In the genomic region with DNA sequence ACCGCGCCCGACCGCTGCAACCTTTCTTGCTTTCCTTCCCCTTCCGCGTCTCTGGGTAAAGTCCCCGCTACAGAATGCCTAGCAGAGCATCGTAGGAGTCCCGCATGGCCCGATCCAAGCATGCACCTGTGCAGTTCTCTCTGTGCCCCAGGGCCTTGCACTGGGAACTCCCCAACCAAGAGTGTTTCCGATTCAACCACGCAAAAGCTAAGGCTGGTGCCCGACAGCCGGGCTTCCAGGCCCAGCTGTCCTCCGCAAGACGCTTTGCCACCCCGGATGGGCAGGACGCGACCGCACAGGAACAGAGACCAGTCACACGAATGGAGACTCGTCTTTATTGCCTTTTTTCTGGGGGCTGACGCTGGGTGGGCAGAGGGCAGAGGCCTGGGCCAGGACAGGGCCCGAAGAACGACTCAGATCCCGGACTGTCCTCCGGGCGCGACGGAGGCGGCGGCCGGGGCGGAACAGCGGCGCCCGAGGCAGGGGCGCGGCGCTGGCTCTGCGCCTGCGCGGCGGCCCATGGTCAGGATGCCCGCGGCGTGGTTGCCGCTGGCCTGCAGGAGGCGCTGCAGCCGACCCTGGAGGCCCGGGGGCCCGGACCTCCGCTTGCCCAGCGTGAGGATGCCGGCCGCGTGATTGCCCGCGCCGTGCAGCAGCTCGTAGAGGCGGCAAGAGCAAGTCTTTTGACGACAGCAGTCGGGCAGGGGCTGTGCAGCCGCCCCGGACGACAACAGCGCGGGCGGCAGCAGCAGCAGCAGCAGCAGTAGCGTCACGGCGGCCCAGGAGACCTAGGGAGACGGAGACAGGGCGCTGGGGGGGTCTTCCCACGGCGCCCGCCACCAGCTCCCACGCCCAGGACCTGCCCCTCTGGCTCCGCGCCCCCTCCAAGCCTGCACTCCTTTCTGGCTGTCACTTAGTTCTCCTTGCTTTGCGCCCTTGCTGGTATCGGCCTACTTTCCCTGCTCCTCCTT, we compare ENCODE assay signal across 2 cellular contexts.
A peak's percentile ranks its signal among the peaks of the same experiment; 100 is the strongest.
TF ChIP-seq lines count a peak whose summit lies in the region.

No MANE protein-coding gene starts in this region.

TF ChIP-seq in HEK293, 187 proteins besides CTCF, POLR2A, EP300 and RAD21 (continued from another document):
- TF ChIP-seq, protein P1, sequence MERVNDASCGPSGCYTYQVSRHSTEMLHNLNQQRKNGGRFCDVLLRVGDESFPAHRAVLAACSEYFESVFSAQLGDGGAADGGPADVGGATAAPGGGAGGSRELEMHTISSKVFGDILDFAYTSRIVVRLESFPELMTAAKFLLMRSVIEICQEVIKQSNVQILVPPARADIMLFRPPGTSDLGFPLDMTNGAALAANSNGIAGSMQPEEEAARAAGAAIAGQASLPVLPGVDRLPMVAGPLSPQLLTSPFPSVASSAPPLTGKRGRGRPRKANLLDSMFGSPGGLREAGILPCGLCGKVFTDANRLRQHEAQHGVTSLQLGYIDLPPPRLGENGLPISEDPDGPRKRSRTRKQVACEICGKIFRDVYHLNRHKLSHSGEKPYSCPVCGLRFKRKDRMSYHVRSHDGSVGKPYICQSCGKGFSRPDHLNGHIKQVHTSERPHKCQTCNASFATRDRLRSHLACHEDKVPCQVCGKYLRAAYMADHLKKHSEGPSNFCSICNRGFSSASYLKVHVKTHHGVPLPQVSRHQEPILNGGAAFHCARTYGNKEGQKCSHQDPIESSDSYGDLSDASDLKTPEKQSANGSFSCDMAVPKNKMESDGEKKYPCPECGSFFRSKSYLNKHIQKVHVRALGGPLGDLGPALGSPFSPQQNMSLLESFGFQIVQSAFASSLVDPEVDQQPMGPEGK (tag by site-specific recombination; IDR thresholded peaks at IDR 0.05): peak; percentile 32; the same call in 1 of the 2 replicates
- TF ChIP-seq ZFHX2 (tag by site-specific recombination; conservative IDR thresholded peaks at IDR 0.05): peak; percentile 18; the same call in 1 of the 2 replicates
- 0 out of 2 replicates have a peak, but pooled peaks have one; percentile 17 for TF ChIP-seq GLIS2 (tag by site-specific recombination; IDR thresholded peaks at IDR 0.05)
TF ChIP-seq in HEK293: peak in this region for 7.

TF ChIP-seq in WTC11, 78 proteins besides CTCF, POLR2A, EP300 and RAD21 (continued from another document and continues in another):
- TF ChIP-seq ARID4B (CRISPR knock-in tag; IDR thresholded peaks at IDR 0.05; ENCODE audit: borderline replicate concordance) (peak; percentile 99), ELF4 (CRISPR knock-in tag; IDR thresholded peaks at IDR 0.05; ENCODE audit: low read depth) (0 out of 2 replicates have a peak, but pooled peaks have one; percentile 59), NR3C1 (CRISPR knock-in tag; conservative IDR thresholded peaks at IDR 0.05; ENCODE audit: low read depth) (peak; percentile 94; the same call in 1 of the 2 replicates), ZNF232 (CRISPR knock-in tag; IDR thresholded peaks at IDR 0.05) (peak; percentile 84; the same call in 1 of the 2 replicates), NFATC4 (CRISPR knock-in tag; IDR thresholded peaks at IDR 0.05) (no peak), NFYB (CRISPR knock-in tag; conservative IDR thresholded peaks at IDR 0.05; ENCODE audit: low read depth) (no peak; the same call in 1 of the 2 replicates), ZNF425 (CRISPR knock-in tag; conservative IDR thresholded peaks at IDR 0.05) (no peak), TP53 (CRISPR knock-in tag; IDR thresholded peaks at IDR 0.05) (peak; percentile 97), RELA (CRISPR knock-in tag; IDR thresholded peaks at IDR 0.05; ENCODE audit: borderline replicate concordance) (peak; percentile 97), ZNF512 (CRISPR knock-in tag; IDR thresholded peaks at IDR 0.05; ENCODE audit: borderline replicate concordance) (no peak), SP1 (CRISPR knock-in tag; conservative IDR thresholded peaks at IDR 0.05) (peak; percentile 47; the same call in 1 of the 2 replicates), ZNF138 (CRISPR knock-in tag; conservative IDR thresholded peaks at IDR 0.05) (peak; percentile 88; the same call in 1 of the 2 replicates), ATF2 (CRISPR knock-in tag; IDR thresholded peaks at IDR 0.05; ENCODE audit: borderline replicate concordance, low read depth) (peak; percentile 89; the same call in 1 of the 2 replicates), JUN (CRISPR knock-in tag; IDR thresholded peaks at IDR 0.05) (peak; percentile 97), ETV6 (CRISPR knock-in tag; IDR thresholded peaks at IDR 0.05) (peak; percentile 90), MYBL2 (CRISPR knock-in tag; IDR thresholded peaks at IDR 0.05) (peak; percentile 83; the same call in 1 of the 2 replicates), ATF3 (CRISPR knock-in tag; conservative IDR thresholded peaks at IDR 0.05) (0 out of 2 replicates have a peak, but pooled peaks have one; percentile 62), GABPB1 (CRISPR knock-in tag; IDR thresholded peaks at IDR 0.05) (peak; percentile 38)
- TF ChIP-seq, protein P2, sequence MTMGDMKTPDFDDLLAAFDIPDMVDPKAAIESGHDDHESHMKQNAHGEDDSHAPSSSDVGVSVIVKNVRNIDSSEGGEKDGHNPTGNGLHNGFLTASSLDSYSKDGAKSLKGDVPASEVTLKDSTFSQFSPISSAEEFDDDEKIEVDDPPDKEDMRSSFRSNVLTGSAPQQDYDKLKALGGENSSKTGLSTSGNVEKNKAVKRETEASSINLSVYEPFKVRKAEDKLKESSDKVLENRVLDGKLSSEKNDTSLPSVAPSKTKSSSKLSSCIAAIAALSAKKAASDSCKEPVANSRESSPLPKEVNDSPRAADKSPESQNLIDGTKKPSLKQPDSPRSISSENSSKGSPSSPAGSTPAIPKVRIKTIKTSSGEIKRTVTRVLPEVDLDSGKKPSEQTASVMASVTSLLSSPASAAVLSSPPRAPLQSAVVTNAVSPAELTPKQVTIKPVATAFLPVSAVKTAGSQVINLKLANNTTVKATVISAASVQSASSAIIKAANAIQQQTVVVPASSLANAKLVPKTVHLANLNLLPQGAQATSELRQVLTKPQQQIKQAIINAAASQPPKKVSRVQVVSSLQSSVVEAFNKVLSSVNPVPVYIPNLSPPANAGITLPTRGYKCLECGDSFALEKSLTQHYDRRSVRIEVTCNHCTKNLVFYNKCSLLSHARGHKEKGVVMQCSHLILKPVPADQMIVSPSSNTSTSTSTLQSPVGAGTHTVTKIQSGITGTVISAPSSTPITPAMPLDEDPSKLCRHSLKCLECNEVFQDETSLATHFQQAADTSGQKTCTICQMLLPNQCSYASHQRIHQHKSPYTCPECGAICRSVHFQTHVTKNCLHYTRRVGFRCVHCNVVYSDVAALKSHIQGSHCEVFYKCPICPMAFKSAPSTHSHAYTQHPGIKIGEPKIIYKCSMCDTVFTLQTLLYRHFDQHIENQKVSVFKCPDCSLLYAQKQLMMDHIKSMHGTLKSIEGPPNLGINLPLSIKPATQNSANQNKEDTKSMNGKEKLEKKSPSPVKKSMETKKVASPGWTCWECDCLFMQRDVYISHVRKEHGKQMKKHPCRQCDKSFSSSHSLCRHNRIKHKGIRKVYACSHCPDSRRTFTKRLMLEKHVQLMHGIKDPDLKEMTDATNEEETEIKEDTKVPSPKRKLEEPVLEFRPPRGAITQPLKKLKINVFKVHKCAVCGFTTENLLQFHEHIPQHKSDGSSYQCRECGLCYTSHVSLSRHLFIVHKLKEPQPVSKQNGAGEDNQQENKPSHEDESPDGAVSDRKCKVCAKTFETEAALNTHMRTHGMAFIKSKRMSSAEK (CRISPR knock-in tag; IDR thresholded peaks at IDR 0.05; ENCODE audit: borderline replicate concordance): 0 out of 2 replicates have a peak, but pooled peaks have one; percentile 77
- TF ChIP-seq, protein P3, sequence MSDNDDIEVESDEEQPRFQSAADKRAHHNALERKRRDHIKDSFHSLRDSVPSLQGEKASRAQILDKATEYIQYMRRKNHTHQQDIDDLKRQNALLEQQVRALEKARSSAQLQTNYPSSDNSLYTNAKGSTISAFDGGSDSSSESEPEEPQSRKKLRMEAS (CRISPR knock-in tag; IDR thresholded peaks at IDR 0.05): peak; percentile 99
- TF ChIP-seq, protein P4, sequence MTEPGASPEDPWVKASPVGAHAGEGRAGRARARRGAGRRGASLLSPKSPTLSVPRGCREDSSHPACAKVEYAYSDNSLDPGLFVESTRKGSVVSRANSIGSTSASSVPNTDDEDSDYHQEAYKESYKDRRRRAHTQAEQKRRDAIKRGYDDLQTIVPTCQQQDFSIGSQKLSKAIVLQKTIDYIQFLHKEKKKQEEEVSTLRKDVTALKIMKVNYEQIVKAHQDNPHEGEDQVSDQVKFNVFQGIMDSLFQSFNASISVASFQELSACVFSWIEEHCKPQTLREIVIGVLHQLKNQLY (CRISPR knock-in tag; IDR thresholded peaks at IDR 0.05): no peak
- TF ChIP-seq, protein P5, sequence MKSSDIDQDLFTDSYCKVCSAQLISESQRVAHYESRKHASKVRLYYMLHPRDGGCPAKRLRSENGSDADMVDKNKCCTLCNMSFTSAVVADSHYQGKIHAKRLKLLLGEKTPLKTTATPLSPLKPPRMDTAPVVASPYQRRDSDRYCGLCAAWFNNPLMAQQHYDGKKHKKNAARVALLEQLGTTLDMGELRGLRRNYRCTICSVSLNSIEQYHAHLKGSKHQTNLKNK (CRISPR knock-in tag; IDR thresholded peaks at IDR 0.05): no peak
